1 cellular context compared by ENCODE assay signal in the genomic region with DNA sequence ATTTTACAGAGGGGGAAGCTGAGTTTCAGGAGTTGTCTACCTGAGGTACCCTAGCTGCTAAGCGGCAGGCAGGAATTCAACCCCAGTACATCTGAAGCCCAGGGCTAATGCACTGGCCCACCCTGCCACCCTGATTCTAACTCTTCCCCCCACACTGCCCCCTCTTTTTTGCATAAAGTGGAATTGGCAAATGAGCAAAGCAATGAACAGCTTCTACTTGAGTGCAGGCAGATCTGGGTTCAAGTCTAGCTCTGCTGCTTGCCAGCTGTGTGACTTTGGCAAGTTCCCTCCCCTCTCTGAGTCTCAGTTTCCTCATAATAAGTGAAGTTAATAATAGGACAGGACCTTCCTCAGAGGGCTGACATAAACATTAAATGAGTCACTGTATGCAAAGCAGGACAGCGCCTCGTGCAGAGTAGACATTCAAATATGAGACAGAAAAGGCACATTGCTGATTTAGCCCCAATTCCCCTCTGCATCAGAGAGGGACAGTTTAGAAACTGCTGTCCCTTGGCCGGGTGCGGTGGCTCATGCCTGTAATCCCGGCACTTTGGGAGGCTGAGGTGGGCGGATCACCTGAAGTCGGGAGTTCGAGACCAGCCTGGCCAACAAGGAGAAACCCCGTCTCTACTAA.
TF ChIP-seq lines count a peak whose summit lies in the region.

No MANE protein-coding gene starts in this region.

TF ChIP-seq in WTC11, 78 proteins besides CTCF, POLR2A, EP300 and RAD21 (continued from another document):
- TF ChIP-seq, protein P1, sequence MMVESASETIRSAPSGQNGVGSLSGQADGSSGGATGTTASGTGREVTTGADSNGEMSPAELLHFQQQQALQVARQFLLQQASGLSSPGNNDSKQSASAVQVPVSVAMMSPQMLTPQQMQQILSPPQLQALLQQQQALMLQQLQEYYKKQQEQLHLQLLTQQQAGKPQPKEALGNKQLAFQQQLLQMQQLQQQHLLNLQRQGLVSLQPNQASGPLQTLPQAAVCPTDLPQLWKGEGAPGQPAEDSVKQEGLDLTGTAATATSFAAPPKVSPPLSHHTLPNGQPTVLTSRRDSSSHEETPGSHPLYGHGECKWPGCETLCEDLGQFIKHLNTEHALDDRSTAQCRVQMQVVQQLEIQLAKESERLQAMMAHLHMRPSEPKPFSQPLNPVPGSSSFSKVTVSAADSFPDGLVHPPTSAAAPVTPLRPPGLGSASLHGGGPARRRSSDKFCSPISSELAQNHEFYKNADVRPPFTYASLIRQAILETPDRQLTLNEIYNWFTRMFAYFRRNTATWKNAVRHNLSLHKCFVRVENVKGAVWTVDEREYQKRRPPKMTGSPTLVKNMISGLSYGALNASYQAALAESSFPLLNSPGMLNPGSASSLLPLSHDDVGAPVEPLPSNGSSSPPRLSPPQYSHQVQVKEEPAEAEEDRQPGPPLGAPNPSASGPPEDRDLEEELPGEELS (CRISPR knock-in tag; IDR thresholded peaks at IDR 0.05) = no peak
- TF ChIP-seq RORB (CRISPR knock-in tag; IDR thresholded peaks at IDR 0.05) = no peak
- no peak for TF ChIP-seq ZNF219 (CRISPR knock-in tag; IDR thresholded peaks at IDR 0.05; ENCODE audit: borderline replicate concordance)
- TF ChIP-seq, protein P2, sequence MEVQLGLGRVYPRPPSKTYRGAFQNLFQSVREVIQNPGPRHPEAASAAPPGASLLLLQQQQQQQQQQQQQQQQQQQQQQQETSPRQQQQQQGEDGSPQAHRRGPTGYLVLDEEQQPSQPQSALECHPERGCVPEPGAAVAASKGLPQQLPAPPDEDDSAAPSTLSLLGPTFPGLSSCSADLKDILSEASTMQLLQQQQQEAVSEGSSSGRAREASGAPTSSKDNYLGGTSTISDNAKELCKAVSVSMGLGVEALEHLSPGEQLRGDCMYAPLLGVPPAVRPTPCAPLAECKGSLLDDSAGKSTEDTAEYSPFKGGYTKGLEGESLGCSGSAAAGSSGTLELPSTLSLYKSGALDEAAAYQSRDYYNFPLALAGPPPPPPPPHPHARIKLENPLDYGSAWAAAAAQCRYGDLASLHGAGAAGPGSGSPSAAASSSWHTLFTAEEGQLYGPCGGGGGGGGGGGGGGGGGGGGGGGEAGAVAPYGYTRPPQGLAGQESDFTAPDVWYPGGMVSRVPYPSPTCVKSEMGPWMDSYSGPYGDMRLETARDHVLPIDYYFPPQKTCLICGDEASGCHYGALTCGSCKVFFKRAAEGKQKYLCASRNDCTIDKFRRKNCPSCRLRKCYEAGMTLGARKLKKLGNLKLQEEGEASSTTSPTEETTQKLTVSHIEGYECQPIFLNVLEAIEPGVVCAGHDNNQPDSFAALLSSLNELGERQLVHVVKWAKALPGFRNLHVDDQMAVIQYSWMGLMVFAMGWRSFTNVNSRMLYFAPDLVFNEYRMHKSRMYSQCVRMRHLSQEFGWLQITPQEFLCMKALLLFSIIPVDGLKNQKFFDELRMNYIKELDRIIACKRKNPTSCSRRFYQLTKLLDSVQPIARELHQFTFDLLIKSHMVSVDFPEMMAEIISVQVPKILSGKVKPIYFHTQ (CRISPR knock-in tag; IDR thresholded peaks at IDR 0.05) = no peak
- no peak for TF ChIP-seq NFATC4 (CRISPR knock-in tag; IDR thresholded peaks at IDR 0.05)
- TF ChIP-seq CBFB (CRISPR knock-in tag; IDR thresholded peaks at IDR 0.05; ENCODE audit: low read depth) = no peak
- TF ChIP-seq ZNF232 (CRISPR knock-in tag; IDR thresholded peaks at IDR 0.05) = no peak
- TF ChIP-seq, protein P3, sequence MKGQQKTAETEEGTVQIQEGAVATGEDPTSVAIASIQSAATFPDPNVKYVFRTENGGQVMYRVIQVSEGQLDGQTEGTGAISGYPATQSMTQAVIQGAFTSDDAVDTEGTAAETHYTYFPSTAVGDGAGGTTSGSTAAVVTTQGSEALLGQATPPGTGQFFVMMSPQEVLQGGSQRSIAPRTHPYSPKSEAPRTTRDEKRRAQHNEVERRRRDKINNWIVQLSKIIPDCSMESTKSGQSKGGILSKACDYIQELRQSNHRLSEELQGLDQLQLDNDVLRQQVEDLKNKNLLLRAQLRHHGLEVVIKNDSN (CRISPR knock-in tag; IDR thresholded peaks at IDR 0.05) = no peak
